8 cellular contexts compared by ENCODE assay signal in genomic region chr19:10411224-10411623, GRCh38. TPM values are rescaled to one million over a fixed set of nuclear protein-coding genes. Genes with fewer than 3 reads are reported as not detected.
DNase-seq lines count a peak whose midpoint lies in the region; ATAC-seq, FAIRE-seq and TF ChIP-seq lines count a peak whose summit lies in the region.
"Not testable (repeated sequence)": the region's sequence is repeated elsewhere in the genome, so short reads cannot be mapped to it uniquely, and the experiment has no call there.

No MANE protein-coding gene starts in this region.

- RAD21 ChIA-PET in GM12878 (lab: Charles Lee; ENCODE audit: unreplicated experiment), result interaction anchor here (1.3 to 3.9 kb wide), 6 partner anchors 13 to 175 kb away, joined by 3 to 32 read pairs (median 8); partner anchors contain the start of genes ICAM1 and ICAM5

- H3K27ac ChIP-seq in BLaER1 treated with 17β-estradiol and CSF1 and Interleukin-3, amounts not matched to agents 10 nM and 100 nM, result peak overlapping the region in 10 of 11 experiments; percentile 65 to 90 (median 82); a peak in 19 of 22 replicates
- H3K27ac ChIP-seq in OCI-LY3 (ENCODE audit: low read length), result peak overlapping the region; percentile 18; the same call in 1 of the 2 replicates
- peak overlapping the region; percentile 83 for H3K27ac ChIP-seq in GM12878 (ENCODE audit: control insufficient read depth, insufficient read depth)
- not testable (repeated sequence) for H3K27ac ChIP-seq in naive thymus-derived CD4-positive, alpha-beta T cell (ENCODE audit: low read depth, low read length)

- TF ChIP-seq RAD21 in GM12878 (IDR thresholded peaks at IDR 0.05; ENCODE audit: insufficient read depth, low read depth, low read length), result not testable (repeated sequence)

- FAIRE-seq in GM12878 (lab: Jason Lieb, UNC), result not testable (repeated sequence)

- H3K4me3 ChIP-seq in BLaER1 treated with 17β-estradiol and CSF1 and Interleukin-3, amounts not matched to agents 10 nM and 100 nM, result peak overlapping the region in 3 of 10 experiments; percentile 5 to 33 (median 31); a peak in 1 of 20 replicates
- not testable (repeated sequence) for H3K4me3 ChIP-seq in OCI-LY3 (ENCODE audit: low read length); GM12878; naive thymus-derived CD4-positive, alpha-beta T cell (ENCODE audit: low read length)

- not testable (repeated sequence) for H3K27me3 ChIP-seq in BLaER1 treated with 17β-estradiol and CSF1 and Interleukin-3, amounts not matched to agents 10 nM and 100 nM; OCI-LY3 (ENCODE audit: low read depth, low read length); GM12878 (replicated peaks in 1 of 2; ENCODE audit: control insufficient read depth in 2 of 2, insufficient read depth in 2 of 2, low read length in 1 of 2); naive thymus-derived CD4-positive, alpha-beta T cell (ENCODE audit: control insufficient read depth in 2 of 2, insufficient read depth in 2 of 2, low read length in 2 of 2)

- not testable (repeated sequence) for H3K9me3 Mint-ChIP-seq in IgD-negative memory B cell; activated B cell treated with CpG ODN at 0.5 μM for 24 hours; activated CD8-positive, alpha-beta memory T cell treated with anti-CD3 and anti-CD28 coated beads, Interleukin-2, amount 10 ng/mL, durations not matched to agents 7 days and 5 days (ENCODE audit: low read depth); naive thymus-derived CD4-positive, alpha-beta T cell; stimulated activated naive B cell treated with anti-CD40 and anti-IgM and Interleukin-4, amounts not matched to agents 10 μg/mL and 1 μg/mL and 100 μg/mL, for 72 hours

- not testable (repeated sequence) for H3K36me3 Mint-ChIP-seq in IgD-negative memory B cell; activated B cell treated with CpG ODN at 0.5 μM for 24 hours (ENCODE audit: low read depth); stimulated activated naive B cell treated with anti-CD40 and anti-IgM and Interleukin-4, amounts not matched to agents 10 μg/mL and 1 μg/mL and 100 μg/mL, for 72 hours
- peaks cover 24% of the 10 kb centered on the region for H3K36me3 Mint-ChIP-seq in activated CD8-positive, alpha-beta memory T cell treated with anti-CD3 and anti-CD28 coated beads, Interleukin-2, amount 10 ng/mL, durations not matched to agents 7 days and 5 days
- H3K36me3 Mint-ChIP-seq in naive thymus-derived CD4-positive, alpha-beta T cell, result peaks cover 0 to 22% (median 0%) of the 10 kb centered on the region in 5 donors

- not testable (repeated sequence) for H3K9me3 ChIP-seq in BLaER1 treated with 17β-estradiol and CSF1 and Interleukin-3, amounts not matched to agents 10 nM and 100 nM (replicated peaks in 1 of 11); OCI-LY3 (ENCODE audit: insufficient read depth, low read length); GM12878 (replicated peaks; ENCODE audit: control insufficient read depth, insufficient read depth, low read length); naive thymus-derived CD4-positive, alpha-beta T cell (ENCODE audit: control insufficient read depth in 2 of 3, low read length in 3 of 3)

- H3K27me3 Mint-ChIP-seq in IgD-negative memory B cell; activated B cell treated with CpG ODN at 0.5 μM for 24 hours; activated CD8-positive, alpha-beta memory T cell treated with anti-CD3 and anti-CD28 coated beads, Interleukin-2, amount 10 ng/mL, durations not matched to agents 7 days and 5 days; naive thymus-derived CD4-positive, alpha-beta T cell; stimulated activated naive B cell treated with anti-CD40 and anti-IgM and Interleukin-4, amounts not matched to agents 10 μg/mL and 1 μg/mL and 100 μg/mL, for 72 hours: not testable (repeated sequence)

- H4K20me1 ChIP-seq in BLaER1 treated with 17β-estradiol and CSF1 and Interleukin-3, amounts not matched to agents 10 nM and 100 nM; OCI-LY3 (ENCODE audit: insufficient read depth, low read length); GM12878 (ENCODE audit: control insufficient read depth, insufficient read depth): not testable (repeated sequence)

- TF ChIP-seq POLR2A in GM12878 (IDR thresholded peaks at IDR 0.05; ENCODE audit: low read depth, low read length), result not testable (repeated sequence)

- not testable (repeated sequence) for BruUV-seq in GM12878 (replicated peaks; lab: Mats Ljungman, UMichigan)

- SMC1A ChIA-PET in GM12878 (lab: Charles Lee; ENCODE audit: uncharacterized antibody, unreplicated experiment), result interaction anchor here (1.2 to 16.0 kb wide), 2 partner anchors 18 to 140 kb away, joined by 3 to 364 read pairs; partner anchors contain the start of genes ICAM1 and PDE4A

- DNase-seq in activated B cell treated with CpG ODN at 0.5 μM for 24 hours; activated CD8-positive, alpha-beta memory T cell treated with anti-CD3 and anti-CD28 coated beads, Interleukin-2, amount 10 ng/mL, durations not matched to agents 7 days and 5 days; GM12878 (ENCODE audit: low read depth, low spot score); naive thymus-derived CD4-positive, alpha-beta T cell; stimulated activated naive B cell treated with anti-CD40 and anti-IgM and Interleukin-4, amounts not matched to agents 10 μg/mL and 1 μg/mL and 100 μg/mL, for 72 hours: not testable (repeated sequence)

- TF ChIP-seq CTCF in OCI-LY3 (IDR thresholded peaks at IDR 0.05; ENCODE audit: low read depth, low read length); activated B cell treated with CpG ODN at 0.5 μM for 24 hours (IDR thresholded peaks at IDR 0.05); GM12878 (IDR thresholded peaks at IDR 0.05 in 2 of 3, conservative IDR thresholded peaks at IDR 0.05 in 1 of 3; ENCODE audit: control insufficient read depth in 2 of 3, extremely low read depth in 1 of 3, insufficient read depth in 1 of 3, low read depth in 3 of 3, low read length in 3 of 3): not testable (repeated sequence)

- intact Hi-C loops in activated B cell treated with CpG ODN at 0.5 μM for 24 hours (cut with micrococcal nuclease); naive thymus-derived CD4-positive, alpha-beta T cell (cut with micrococcal nuclease): not testable (repeated sequence)
- intact Hi-C loops in GM12878 (cut with micrococcal nuclease; ENCODE audit: unreplicated experiment), result loop anchor here (10.0 kb wide), 1 partner anchor 244 kb away; the partner anchor contains the start of gene ILF3

- CTCF ChIA-PET in activated B cell treated with CpG ODN at 0.5 μM for 24 hours (lab: Charles Lee) (interaction anchor here (1.7 to 2.1 kb wide), 2 partner anchors 10 to 16 kb away, joined by 7 to 8 read pairs; partner anchors contain the start of gene PDE4A), GM12878 (lab: Yijun Ruan, JAX) (interaction anchor here (0.6 to 28.5 kb wide), 5 partner anchors 14 to 295 kb away, joined by 3 to 1053 read pairs (median 3); partner anchors contain the start of gene PDE4A)
- CTCF ChIA-PET in activated CD8-positive, alpha-beta memory T cell treated with anti-CD3 and anti-CD28 coated beads, Interleukin-2, amount 10 ng/mL, durations not matched to agents 7 days and 5 days (lab: Charles Lee), result interaction anchor here (1.0 to 23.2 kb wide), 6 partner anchors 3 to 142 kb away, joined by 3 to 1020 read pairs (median 7); partner anchors contain the start of genes CDC37 and PDE4A
- CTCF ChIA-PET in naive thymus-derived CD4-positive, alpha-beta T cell (lab: Charles Lee), result interaction anchor here (0.6 kb wide), 1 partner anchor 52 kb away, joined by 3 read pairs; no protein-coding TSS in a partner anchor

- 38% methylated on average over 5 of the region's 5 CpGs for WGBS in GM12878 (ENCODE audit: insufficient coverage, insufficient replicate concordance, low lambda C conversion rate, missing lambda C conversion rate)

- in situ Hi-C loops in GM12878 (cut with MboI), result loop anchor here (5.0 kb wide), 1 partner anchor 156 kb away; the partner anchor contains the start of genes CDKN2D and KRI1

- POLR2A ChIA-PET in activated B cell treated with CpG ODN at 0.5 μM for 24 hours (lab: Charles Lee), result interaction anchor here (0.7 to 24.9 kb wide), 2 partner anchors 15 to 291 kb away, joined by 3 to 541 read pairs; partner anchors contain the start of gene PDE4A
- POLR2A ChIA-PET in GM12878 (lab: Charles Lee), result interaction anchor here (0.6 to 6.9 kb wide), 5 partner anchors 14 to 141 kb away, joined by 3 to 37 read pairs (median 15); partner anchors contain the start of genes ICAM1 and KEAP1
- POLR2A ChIA-PET in naive thymus-derived CD4-positive, alpha-beta T cell (lab: Charles Lee), result interaction anchor here (0.6 kb wide), 2 partner anchors 191 to 435 kb away, joined by 3 read pairs; no protein-coding TSS in a partner anchor

- ATAC-seq in activated B cell treated with CpG ODN at 0.5 μM for 24 hours (ENCODE audit: low read depth); activated CD8-positive, alpha-beta memory T cell treated with anti-CD3 and anti-CD28 coated beads, Interleukin-2, amount 10 ng/mL, durations not matched to agents 7 days and 5 days; GM12878; naive thymus-derived CD4-positive, alpha-beta T cell; stimulated activated naive B cell treated with anti-CD40 and anti-IgM and Interleukin-4, amounts not matched to agents 10 μg/mL and 1 μg/mL and 100 μg/mL, for 72 hours (replicated peaks): not testable (repeated sequence)

- H3K4me3 Mint-ChIP-seq in IgD-negative memory B cell, result peak overlapping the region in 3 of 4 donors; percentile 47 to 84 (median 52)
- H3K4me3 Mint-ChIP-seq in activated B cell treated with CpG ODN at 0.5 μM for 24 hours; activated CD8-positive, alpha-beta memory T cell treated with anti-CD3 and anti-CD28 coated beads, Interleukin-2, amount 10 ng/mL, durations not matched to agents 7 days and 5 days: not testable (repeated sequence)
- H3K4me3 Mint-ChIP-seq in naive thymus-derived CD4-positive, alpha-beta T cell, result peak overlapping the region in 1 of 10 donors; percentile 25
- H3K4me3 Mint-ChIP-seq in stimulated activated naive B cell treated with anti-CD40 and anti-IgM and Interleukin-4, amounts not matched to agents 10 μg/mL and 1 μg/mL and 100 μg/mL, for 72 hours, result peak overlapping the region; percentile 10 to 22

- peaks cover 83 to 100% (median 94%) of the 10 kb centered on the region in 10 experiments for H3K4me1 ChIP-seq in BLaER1 treated with 17β-estradiol and CSF1 and Interleukin-3, amounts not matched to agents 10 nM and 100 nM
- H3K4me1 ChIP-seq in OCI-LY3 (ENCODE audit: low read length), result peaks cover 62% of the 10 kb centered on the region
- H3K4me1 ChIP-seq in GM12878 (ENCODE audit: control insufficient read depth, insufficient read depth, low read length), result peaks cover 60% of the 10 kb centered on the region
- peaks cover 29 to 51% of the 10 kb centered on the region in 2 donors for H3K4me1 ChIP-seq in naive thymus-derived CD4-positive, alpha-beta T cell (ENCODE audit: control insufficient read depth in 2 of 2, insufficient read depth in 2 of 2, low read length in 2 of 2)

- H3K79me2 ChIP-seq in OCI-LY3 (ENCODE audit: low read length); GM12878 (ENCODE audit: control insufficient read depth, insufficient read depth, low read length): not testable (repeated sequence)

- H3K4me2 ChIP-seq in BLaER1 treated with 17β-estradiol and CSF1 and Interleukin-3, amounts not matched to agents 10 nM and 100 nM, result peak overlapping the region; percentile 79 to 99 (median 97)
- H3K4me2 ChIP-seq in OCI-LY3 (ENCODE audit: low read length) (0 out of 2 replicates have a peak overlapping the region, but pooled peaks have one; percentile 5), GM12878 (ENCODE audit: control insufficient read depth, insufficient read depth) (peak overlapping the region; percentile 35)

- TF ChIP-seq EP300 in GM12878 (IDR thresholded peaks at IDR 0.05; ENCODE audit: borderline replicate concordance in 1 of 2, control insufficient read depth in 1 of 2, low read depth in 2 of 2, low read length in 2 of 2), result not testable (repeated sequence)

- not testable (repeated sequence) for H3K36me3 ChIP-seq in BLaER1 treated with 17β-estradiol and CSF1 and Interleukin-3, amounts not matched to agents 10 nM and 100 nM; OCI-LY3 (replicated peaks; ENCODE audit: low read depth, low read length); GM12878 (ENCODE audit: control insufficient read depth in 2 of 2, insufficient read depth in 2 of 2, low read length in 1 of 2); naive thymus-derived CD4-positive, alpha-beta T cell (ENCODE audit: control insufficient read depth in 2 of 3, insufficient read depth in 3 of 3, low read length in 3 of 3)

- H2AFZ ChIP-seq in OCI-LY3 (ENCODE audit: low read depth, low read length); GM12878 (ENCODE audit: control insufficient read depth, low read depth, low read length): not testable (repeated sequence)

- peaks cover 37 to 44% (median 44%) of the 10 kb centered on the region in 3 donors for H3K4me1 Mint-ChIP-seq in IgD-negative memory B cell
- H3K4me1 Mint-ChIP-seq in activated B cell treated with CpG ODN at 0.5 μM for 24 hours, result peaks cover 82% of the 10 kb centered on the region
- peaks cover 79% of the 10 kb centered on the region for H3K4me1 Mint-ChIP-seq in activated CD8-positive, alpha-beta memory T cell treated with anti-CD3 and anti-CD28 coated beads, Interleukin-2, amount 10 ng/mL, durations not matched to agents 7 days and 5 days
- peaks cover 10 to 74% (median 48%) of the 10 kb centered on the region in 7 donors for H3K4me1 Mint-ChIP-seq in naive thymus-derived CD4-positive, alpha-beta T cell
- peaks cover 42 to 83% of the 10 kb centered on the region in 2 donors for H3K4me1 Mint-ChIP-seq in stimulated activated naive B cell treated with anti-CD40 and anti-IgM and Interleukin-4, amounts not matched to agents 10 μg/mL and 1 μg/mL and 100 μg/mL, for 72 hours

- peak overlapping the region in 9 of 11 experiments; percentile 64 to 76 (median 67); a peak in 15 of 22 replicates for H3K9ac ChIP-seq in BLaER1 treated with 17β-estradiol and CSF1 and Interleukin-3, amounts not matched to agents 10 nM and 100 nM
- H3K9ac ChIP-seq in OCI-LY3 (ENCODE audit: low read length); GM12878 (ENCODE audit: control insufficient read depth, insufficient read depth, low read length): not testable (repeated sequence)

- peak overlapping the region in 2 of 3 donors; percentile 87 to 89 for H3K27ac Mint-ChIP-seq in IgD-negative memory B cell
- peak overlapping the region; percentile 63 for H3K27ac Mint-ChIP-seq in activated B cell treated with CpG ODN at 0.5 μM for 24 hours
- H3K27ac Mint-ChIP-seq in activated CD8-positive, alpha-beta memory T cell treated with anti-CD3 and anti-CD28 coated beads, Interleukin-2, amount 10 ng/mL, durations not matched to agents 7 days and 5 days, result peak overlapping the region; percentile 99
- peak overlapping the region in 7 of 9 donors; percentile 12 to 90 (median 37) for H3K27ac Mint-ChIP-seq in naive thymus-derived CD4-positive, alpha-beta T cell
- peak overlapping the region; percentile 93 for H3K27ac Mint-ChIP-seq in stimulated activated naive B cell treated with anti-CD40 and anti-IgM and Interleukin-4, amounts not matched to agents 10 μg/mL and 1 μg/mL and 100 μg/mL, for 72 hours

RNA-seq across cellular contexts. Expression of gene CDC37, which starts 7.9 kb away (rescaled TPM):
- polyA plus RNA-seq in IgD-negative memory B cell (78.8 TPM), GM12878 (2011; rRNA removed) (140 and 200 TPM in 2 replicates), GM12878 (2014; fragmentation: Illumina TruSeq; extraction: Trizol) (50.7 and 105 TPM in 2 replicates), GM12878 (2014; fragmentation: Nextera tagmentation; extraction: Ambion mirVana) (1 to 10 TPM; 4.7 to 8.8 TPM), GM12878 (2014; rRNA removed) (265 and 297 TPM in 2 replicates), GM12878 (2016; fragmentation: Nextera tagmentation; extraction: Ambion mirVana) (100 to 1,000 TPM; 255 to 262 TPM)
- total RNA-seq in activated B cell treated with CpG ODN at 0.5 μM for 24 hours (172 and 173 TPM in 2 replicates), GM12878 (2014; rRNA removed) (179 and 197 TPM in 2 replicates), GM12878 (2014; rRNA removed; fragmentation: Illumina TruSeq; extraction: Trizol) (110 and 117 TPM in 2 replicates), GM12878 (2021) (144 and 155 TPM in 2 replicates)
- total RNA-seq in activated CD8-positive, alpha-beta memory T cell treated with anti-CD3 and anti-CD28 coated beads, Interleukin-2, amount 10 ng/mL, durations not matched to agents 7 days and 5 days, result 100 to 1,000 TPM; 283 to 309 TPM
- 43.2 and 59.3 TPM in 2 replicates for total RNA-seq in GM12878 (2013; cell fraction: nucleolus; rRNA removed)
- polyA plus RNA-seq in GM12878 (2011; ENCODE audit: low read depth), result 84.0 TPM
- 211 and 322 TPM in 2 replicates for polyA plus RNA-seq in GM12878 (2011; cell fraction: cytosol; rRNA removed)
- polyA plus RNA-seq in GM12878 (2011; cell fraction: nucleus; rRNA removed), result 421 and 498 TPM in 2 replicates
- polyA plus RNA-seq in GM12878 (2012), result 146 and 163 TPM in 2 replicates
- 76.0 and 82.1 TPM in 2 replicates for polyA minus RNA-seq in GM12878 (2011; rRNA and poly(A)+ RNA removed)
- 42.4 and 45.5 TPM in 2 replicates for polyA minus RNA-seq in GM12878 (2011; cell fraction: cytosol; rRNA and poly(A)+ RNA removed)
- polyA minus RNA-seq in GM12878 (2011; cell fraction: nucleus; rRNA and poly(A)+ RNA removed), result 22.4 and 40.0 TPM in 2 replicates
- total RNA-seq in naive thymus-derived CD4-positive, alpha-beta T cell, result 100 to 1,000 TPM; 169 to 229 (median 180) TPM
- polyA plus RNA-seq in naive thymus-derived CD4-positive, alpha-beta T cell, result 10 to 100 TPM; 62.8 to 99.2 TPM

RNA-seq across cellular contexts. Expression of gene PDE4A, which starts 9.1 kb away (rescaled TPM):
- polyA plus RNA-seq in IgD-negative memory B cell (2.9 TPM), GM12878 (2011; rRNA removed) (2.7 and 4.8 TPM in 2 replicates), GM12878 (2014; fragmentation: Illumina TruSeq; extraction: Trizol) (3.5 and 5.0 TPM in 2 replicates), GM12878 (2014; fragmentation: Nextera tagmentation; extraction: Ambion mirVana) (under 1 TPM; 0.24 to 0.46 TPM), GM12878 (2014; rRNA removed) (7.1 and 7.9 TPM in 2 replicates), GM12878 (2016; fragmentation: Nextera tagmentation; extraction: Ambion mirVana) (1 to 10 TPM; 7.4 to 8.1 TPM)
- total RNA-seq in activated B cell treated with CpG ODN at 0.5 μM for 24 hours (6.6 and 8.6 TPM in 2 replicates), GM12878 (2014; rRNA removed) (1.6 and 1.9 TPM in 2 replicates), GM12878 (2014; rRNA removed; fragmentation: Illumina TruSeq; extraction: Trizol) (1.7 and 1.9 TPM in 2 replicates), GM12878 (2021) (11.1 and 13.3 TPM in 2 replicates)
- 100 to 1,000 TPM in 1 of 2 experiments, 10 to 100 TPM in 1; 74.9 to 103 TPM for total RNA-seq in activated CD8-positive, alpha-beta memory T cell treated with anti-CD3 and anti-CD28 coated beads, Interleukin-2, amount 10 ng/mL, durations not matched to agents 7 days and 5 days
- total RNA-seq in GM12878 (2013; cell fraction: nucleolus; rRNA removed), result 7.4 and 7.7 TPM in 2 replicates
- 6.4 TPM for polyA plus RNA-seq in GM12878 (2011; ENCODE audit: low read depth)
- polyA plus RNA-seq in GM12878 (2011; cell fraction: cytosol; rRNA removed), result 8.4 and 9.3 TPM in 2 replicates
- polyA plus RNA-seq in GM12878 (2011; cell fraction: nucleus; rRNA removed), result 11.0 and 16.0 TPM in 2 replicates
- polyA plus RNA-seq in GM12878 (2012), result 14.3 and 15.7 TPM in 2 replicates
- polyA minus RNA-seq in GM12878 (2011; rRNA and poly(A)+ RNA removed), result 7.7 and 10.3 TPM in 2 replicates
- 7.8 and 9.2 TPM in 2 replicates for polyA minus RNA-seq in GM12878 (2011; cell fraction: cytosol; rRNA and poly(A)+ RNA removed)
- polyA minus RNA-seq in GM12878 (2011; cell fraction: nucleus; rRNA and poly(A)+ RNA removed), result 3.5 TPM in 2 replicates
- 10 to 100 TPM in 2 of 5 experiments, 1 to 10 TPM in 2, under 1 TPM in 1; 0.59 to 51.8 (median 5.0) TPM for total RNA-seq in naive thymus-derived CD4-positive, alpha-beta T cell
- 1 to 10 TPM in 1 of 2 donors, under 1 TPM in 1; 0.47 to 2.0 TPM for polyA plus RNA-seq in naive thymus-derived CD4-positive, alpha-beta T cell

RNA-seq across cellular contexts. Expression of gene TYK2, which starts 30.9 kb away (rescaled TPM):
- polyA plus RNA-seq in IgD-negative memory B cell (69.0 TPM), GM12878 (2011; rRNA removed) (62.0 and 127 TPM in 2 replicates), GM12878 (2014; fragmentation: Illumina TruSeq; extraction: Trizol) (80.2 and 185 TPM in 2 replicates), GM12878 (2014; fragmentation: Nextera tagmentation; extraction: Ambion mirVana) (10 to 100 TPM; 36.4 to 66.9 TPM), GM12878 (2014; rRNA removed) (364 and 387 TPM in 2 replicates), GM12878 (2016; fragmentation: Nextera tagmentation; extraction: Ambion mirVana) (100 to 1,000 TPM; 172 to 186 TPM)
- total RNA-seq in activated B cell treated with CpG ODN at 0.5 μM for 24 hours (302 and 356 TPM in 2 replicates), GM12878 (2014; rRNA removed) (235 and 304 TPM in 2 replicates), GM12878 (2014; rRNA removed; fragmentation: Illumina TruSeq; extraction: Trizol) (145 and 164 TPM in 2 replicates), GM12878 (2021) (267 and 297 TPM in 2 replicates)
- 100 to 1,000 TPM; 277 to 296 TPM for total RNA-seq in activated CD8-positive, alpha-beta memory T cell treated with anti-CD3 and anti-CD28 coated beads, Interleukin-2, amount 10 ng/mL, durations not matched to agents 7 days and 5 days
- total RNA-seq in GM12878 (2013; cell fraction: nucleolus; rRNA removed), result 483 and 545 TPM in 2 replicates
- 148 TPM for polyA plus RNA-seq in GM12878 (2011; ENCODE audit: low read depth)
- 171 and 227 TPM in 2 replicates for polyA plus RNA-seq in GM12878 (2011; cell fraction: cytosol; rRNA removed)
- 997 and 1,420 TPM in 2 replicates for polyA plus RNA-seq in GM12878 (2011; cell fraction: nucleus; rRNA removed)
- 217 and 288 TPM in 2 replicates for polyA plus RNA-seq in GM12878 (2012)
- 58.7 and 148 TPM in 2 replicates for polyA minus RNA-seq in GM12878 (2011; rRNA and poly(A)+ RNA removed)
- 70.7 and 98.7 TPM in 2 replicates for polyA minus RNA-seq in GM12878 (2011; cell fraction: cytosol; rRNA and poly(A)+ RNA removed)
- 78.8 and 145 TPM in 2 replicates for polyA minus RNA-seq in GM12878 (2011; cell fraction: nucleus; rRNA and poly(A)+ RNA removed)
- total RNA-seq in naive thymus-derived CD4-positive, alpha-beta T cell, result 100 to 1,000 TPM; 224 to 346 (median 284) TPM
- polyA plus RNA-seq in naive thymus-derived CD4-positive, alpha-beta T cell, result 10 to 100 TPM; 45.4 to 55.6 TPM

Comparison
In these comparisons a context has a peak if more than half of its experiments do, and no peak if none do; other contexts are left out.
1. H3K4me2 ChIP-seq: peak in every context shown above with its lines; median percentile 97 in BLaER1 treated with 17β-estradiol and CSF1 and Interleukin-3, amounts not matched to agents 10 nM and 100 nM; 35 in GM12878; 5 in OCI-LY3.
2. H3K27ac Mint-ChIP-seq: peak in every context shown above with its lines; median percentile 99 in activated CD8-positive, alpha-beta memory T cell treated with anti-CD3 and anti-CD28 coated beads, Interleukin-2, amount 10 ng/mL, durations not matched to agents 7 days and 5 days; 93 in stimulated activated naive B cell treated with anti-CD40 and anti-IgM and Interleukin-4, amounts not matched to agents 10 μg/mL and 1 μg/mL and 100 μg/mL, for 72 hours; 88 in IgD-negative memory B cell; 63 in activated B cell treated with CpG ODN at 0.5 μM for 24 hours; 37 in naive thymus-derived CD4-positive, alpha-beta T cell.